ENCODE assay signal across 17 cellular contexts in genomic region chr10:99432881-99433280, GRCh38.
"Had no signal": no experiment of that assay in that cellular context is flagged by ENCODE, and none has a peak within 500 bp of the region (broad histone marks: within the 10 kb centered on the region; RNA-seq: fewer than 3 reads in every experiment).

No MANE protein-coding gene starts in this region.

- ATAC-seq: activated CD4-positive, alpha-beta T cell treated with anti-CD3 and anti-CD28 coated beads for 36 hours; esophagus mucosa; pancreas; stimulated activated naive CD8-positive, alpha-beta T cell treated with anti-CD3 and anti-CD28 coated beads, Interleukin-15, Interleukin-2, amounts not matched to agents 100 U/mL and 50 U/mL, for 24 hours; WTC11 had no signal

- H3K4me1 ChIP-seq: uterus had no signal

- H3K36me3 ChIP-seq: breast epithelium, neutrophil, pancreas, tibial artery, uterus had no signal

- H3K4me3 ChIP-seq: ascending aorta, breast epithelium, pancreas, skin epidermis, tibial artery, uterus had no signal

- H3K27me3 ChIP-seq: ascending aorta, breast epithelium, neutrophil, pancreas, tibial artery, uterus had no signal

- DNase-seq: activated CD4-positive, alpha-beta T cell treated with anti-CD3 and anti-CD28 coated beads for 36 hours; activated CD4-positive, alpha-beta T cell treated with anti-CD3 and anti-CD28 coated beads, Interleukin-2, amount 50 U/mL, for 48 hours; activated effector memory CD4-positive, alpha-beta T cell treated with Interleukin-2 at 50 U/mL for 16 hours; activated naive CD4-positive, alpha-beta T cell treated with anti-CD3 and anti-CD28 coated beads, Interleukin-2, amount 10 ng/mL, durations not matched to agents 7 days and 5 days; activated T-cell treated with anti-CD3 and anti-CD28 coated beads, Interleukin-2, amount 50 U/mL, for 24 hours; effector CD4-positive, alpha-beta T cell; midbrain; pancreas; stimulated activated naive CD8-positive, alpha-beta T cell treated with anti-CD3 and anti-CD28 coated beads, Interleukin-15, Interleukin-2, amounts not matched to agents 100 U/mL and 50 U/mL, for 24 hours; tibial artery; uterus had no signal

- H3K9me3 ChIP-seq: ascending aorta, breast epithelium, neutrophil, pancreas, tibial artery, uterus had no signal

- H3K27ac ChIP-seq: ascending aorta, breast epithelium, neutrophil, pancreas, tibial artery, uterus had no signal
